Comparison of ENCODE assay signal across 8 cellular contexts in the genomic region with DNA sequence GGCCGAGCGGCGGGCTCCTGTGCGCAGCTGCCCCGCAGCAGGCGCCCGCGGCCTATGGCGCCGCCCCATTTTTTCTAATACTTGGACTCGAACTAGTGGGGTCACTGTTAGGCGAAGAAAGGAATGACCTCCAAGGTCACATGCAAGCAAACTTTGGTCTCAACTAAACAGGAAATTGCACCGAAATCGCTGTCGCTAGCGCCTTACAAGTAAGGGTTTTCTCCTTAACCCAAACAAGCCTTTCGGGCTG. TPM values are rescaled to one million over a fixed set of nuclear protein-coding genes. Genes with fewer than 3 reads are reported as not detected.
DNase-seq lines count a peak whose midpoint lies in the region; ATAC-seq and TF ChIP-seq lines count a peak whose summit lies in the region.

No MANE protein-coding gene starts in this region.

- peak in 1 of 7 experiments; percentile 7 for DNase-seq in CD8-positive, alpha-beta T cell
- DNase-seq in RPMI8226, result peak; percentile 75
- DNase-seq in ecto neural progenitor cell (ENCODE audit: low spot score), result peak; percentile 64
- DNase-seq in lower lobe of right lung, result peak; percentile 69
- peak; percentile 43 for DNase-seq in transverse colon
- no peak for DNase-seq in activated CD4-positive, alpha-beta T cell treated with anti-CD3 and anti-CD28 coated beads, Interleukin-2, amount 50 U/mL, for 48 hours

- H3K36me3 ChIP-seq in CD8-positive, alpha-beta T cell (ENCODE audit: insufficient read depth, low read length), result no peaks in the 10 kb centered on the region
- H3K36me3 ChIP-seq in lower lobe of right lung (no peaks in the 10 kb centered on the region), transverse colon (no peaks in the 10 kb centered on the region)

- H3K27ac ChIP-seq in CD8-positive, alpha-beta T cell (ENCODE audit: low read depth, low read length), result peak overlapping the region; percentile 90
- H3K27ac ChIP-seq in lower lobe of right lung (peak overlapping the region; percentile 99), transverse colon (peak overlapping the region; percentile 96 to 98 (median 98))

- no peaks in the 10 kb centered on the region for H3K27me3 ChIP-seq in CD8-positive, alpha-beta T cell (ENCODE audit: insufficient read depth, low read length)
- H3K27me3 ChIP-seq in lower lobe of right lung (ENCODE audit: low read depth) (no peaks in the 10 kb centered on the region), transverse colon (no peaks in the 10 kb centered on the region)

- TF ChIP-seq POLR2A in transverse colon (IDR thresholded peaks at IDR 0.05), result no peak

- H3K27me3 Mint-ChIP-seq in CD8-positive, alpha-beta T cell (ENCODE audit: low read depth), result no peaks in the 10 kb centered on the region

- peak overlapping the region; percentile 97 for H3K4me3 Mint-ChIP-seq in CD8-positive, alpha-beta T cell

- H3K9me3 Mint-ChIP-seq in CD8-positive, alpha-beta T cell, result peaks cover 19% of the 10 kb centered on the region

- CTCF ChIA-PET in CD8-positive, alpha-beta T cell (lab: Charles Lee), result interaction anchor here (1.5 kb wide), 1 partner anchor 45 kb away, joined by 4 read pairs; no protein-coding TSS in a partner anchor

- H3K4me1 Mint-ChIP-seq in CD8-positive, alpha-beta T cell (ENCODE audit: low read depth), result peaks cover 59% of the 10 kb centered on the region

- TF ChIP-seq EP300 in transverse colon (IDR thresholded peaks at IDR 0.05; ENCODE audit: low read depth), result no peak

- WGBS in transverse colon (ENCODE audit: low coverage in 1 of 2), 2 donors, result 0 to 6% methylated on average over 6 to 15 of the region's 17 CpGs

- intact Hi-C loops in CD8-positive, alpha-beta T cell (cut with DNase I, micrococcal nuclease), result loop anchor here (1.0 to 10.0 kb wide), 11 partner anchors 16 to 1881 kb away; a partner anchor contains a TSS
- intact Hi-C loops in lower lobe of right lung (cut with DNase I), result no loop called here
- intact Hi-C loops in transverse colon (cut with DNase I; ENCODE audit: low total_unique reads), result no loop called here

- H3K36me3 Mint-ChIP-seq in CD8-positive, alpha-beta T cell, result peaks cover 32% of the 10 kb centered on the region

- peaks cover 32% of the 10 kb centered on the region for H3K4me1 ChIP-seq in CD8-positive, alpha-beta T cell (ENCODE audit: insufficient read depth, low read length)
- H3K4me1 ChIP-seq in lower lobe of right lung, result peaks cover 35% of the 10 kb centered on the region
- H3K4me1 ChIP-seq in transverse colon, result peaks cover 0 to 33% (median 31%) of the 10 kb centered on the region in 4 donors

- peak overlapping the region; percentile 95 for H3K27ac Mint-ChIP-seq in CD8-positive, alpha-beta T cell

- H3K9me3 ChIP-seq in CD8-positive, alpha-beta T cell (ENCODE audit: low read length), result no peaks in the 10 kb centered on the region
- H3K9me3 ChIP-seq in lower lobe of right lung, result no peaks in the 10 kb centered on the region
- H3K9me3 ChIP-seq in transverse colon, result no peaks in the 10 kb centered on the region

- ATAC-seq in CD8-positive, alpha-beta T cell, result peak; percentile 1
- ATAC-seq in GM19025 (IDR thresholded peaks at IDR 0.05; ENCODE audit: low read depth, unreplicated experiment), result peak; percentile 16
- ATAC-seq in HG03159 (IDR thresholded peaks at IDR 0.05; ENCODE audit: unreplicated experiment), result peak; percentile 26
- peak; percentile 57 to 63 for ATAC-seq in lower lobe of right lung

- in situ Hi-C loops in transverse colon (cut with MboI; ENCODE audit: low pct_ligation_motif_present in 1 of 4, low pct_unique_long_range_greater_than_20kb in 1 of 4, low sequenced_read_pairs in 3 of 4), result no loop called here

- TF ChIP-seq CTCF in CD8-positive, alpha-beta T cell (IDR thresholded peaks at IDR 0.05), result no peak
- TF ChIP-seq CTCF in lower lobe of right lung (IDR thresholded peaks at IDR 0.05), result no peak
- TF ChIP-seq CTCF in transverse colon (IDR thresholded peaks at IDR 0.05), result no peak

- peak overlapping the region; percentile 88 for H3K4me3 ChIP-seq in CD8-positive, alpha-beta T cell (ENCODE audit: low read depth, low read length)
- peak overlapping the region; percentile 88 for H3K4me3 ChIP-seq in lower lobe of right lung
- H3K4me3 ChIP-seq in transverse colon, result peak overlapping the region; percentile 53 to 85 (median 68)

- POLR2A ChIA-PET in CD8-positive, alpha-beta T cell (lab: Charles Lee), result interaction anchor here (1.0 kb wide), 1 partner anchor 16 kb away, joined by 3 read pairs; no protein-coding TSS in a partner anchor

RNA-seq across cellular contexts. Expression of a gene that starts 0.3 kb away (rescaled TPM):
- total RNA-seq in CD8-positive, alpha-beta T cell, result 1 to 10 TPM; 9.5 to 10.0 TPM
- total RNA-seq in lower lobe of right lung (71.3 TPM), transverse colon (100 to 1,000 TPM in 3 of 4 donors, 10 to 100 TPM in 1; 43.0 to 214 (median 147) TPM)

Comparison
In these comparisons a context has a peak if more than half of its experiments do, and no peak if none do; other contexts are left out.
1. ATAC-seq: peak in every context shown above with its lines; median percentile 60 in lower lobe of right lung; 26 in HG03159; 16 in GM19025; 1 in CD8-positive, alpha-beta T cell.
2. DNase-seq: peak in RPMI8226 (single experiment), ecto neural progenitor cell (single experiment), lower lobe of right lung (single experiment) and transverse colon (single experiment); none in activated CD4-positive, alpha-beta T cell treated with anti-CD3 and anti-CD28 coated beads, Interleukin-2, amount 50 U/mL, for 48 hours (0 of 2).
3. intact Hi-C loops: an anchor here in CD8-positive, alpha-beta T cell (1.0 to 10.0 kb wide); none called in lower lobe of right lung and transverse colon.
4. Peak in every context shown above with its lines, with median percentiles within 50 percentile points of each other: H3K27ac ChIP-seq and H3K4me3 ChIP-seq.